1 cellular context compared by ENCODE assay signal in the genomic region with DNA sequence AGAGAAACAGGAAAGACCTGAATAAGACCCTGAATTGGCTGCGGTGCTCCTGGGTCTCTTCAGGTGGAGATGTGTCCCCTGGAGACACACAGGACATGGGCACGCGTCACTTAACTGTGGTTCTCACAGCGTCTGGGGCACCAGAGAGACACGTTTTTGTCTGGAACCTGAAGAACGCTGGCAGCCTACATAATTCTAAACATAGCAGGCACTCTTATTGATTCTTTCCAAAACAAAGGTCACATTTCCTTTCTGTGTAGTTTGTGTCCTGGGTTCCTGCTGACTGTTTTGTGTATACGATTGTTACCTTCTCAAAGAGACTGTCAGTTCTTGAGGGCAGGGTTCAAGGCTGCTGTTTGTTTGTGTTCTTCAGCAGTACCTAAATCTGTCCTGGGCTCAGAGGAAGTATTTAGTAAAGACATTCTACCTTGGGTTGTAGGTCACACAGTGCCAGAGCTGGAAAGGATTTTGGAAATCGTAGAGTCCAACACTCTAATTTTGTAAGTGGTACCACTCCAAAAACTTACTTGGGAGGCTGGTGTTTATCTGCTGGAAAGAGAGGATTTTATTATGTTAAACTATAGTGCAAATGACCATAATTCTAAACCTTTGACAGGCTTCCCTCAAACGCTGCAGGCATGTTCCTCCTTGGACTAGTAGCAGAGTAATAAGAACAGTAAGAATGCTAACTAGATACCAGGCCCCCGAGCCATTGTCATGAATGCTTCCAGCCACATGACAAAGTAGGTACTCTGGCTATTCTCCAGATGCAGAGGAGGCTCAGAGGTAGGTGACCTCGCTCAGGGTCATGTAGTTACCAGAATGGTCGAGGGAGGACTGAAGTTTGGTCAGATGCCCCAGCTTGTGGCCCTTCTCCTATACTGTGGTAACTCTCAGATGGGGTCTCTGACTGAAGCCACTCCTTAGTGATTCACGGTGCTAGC.
TF ChIP-seq lines count a peak whose summit lies in the region.

No MANE protein-coding gene starts in this region.

TF ChIP-seq in HepG2, 621 proteins besides CTCF, POLR2A, EP300 and RAD21 (continued from another document):
- TF ChIP-seq, protein P1, sequence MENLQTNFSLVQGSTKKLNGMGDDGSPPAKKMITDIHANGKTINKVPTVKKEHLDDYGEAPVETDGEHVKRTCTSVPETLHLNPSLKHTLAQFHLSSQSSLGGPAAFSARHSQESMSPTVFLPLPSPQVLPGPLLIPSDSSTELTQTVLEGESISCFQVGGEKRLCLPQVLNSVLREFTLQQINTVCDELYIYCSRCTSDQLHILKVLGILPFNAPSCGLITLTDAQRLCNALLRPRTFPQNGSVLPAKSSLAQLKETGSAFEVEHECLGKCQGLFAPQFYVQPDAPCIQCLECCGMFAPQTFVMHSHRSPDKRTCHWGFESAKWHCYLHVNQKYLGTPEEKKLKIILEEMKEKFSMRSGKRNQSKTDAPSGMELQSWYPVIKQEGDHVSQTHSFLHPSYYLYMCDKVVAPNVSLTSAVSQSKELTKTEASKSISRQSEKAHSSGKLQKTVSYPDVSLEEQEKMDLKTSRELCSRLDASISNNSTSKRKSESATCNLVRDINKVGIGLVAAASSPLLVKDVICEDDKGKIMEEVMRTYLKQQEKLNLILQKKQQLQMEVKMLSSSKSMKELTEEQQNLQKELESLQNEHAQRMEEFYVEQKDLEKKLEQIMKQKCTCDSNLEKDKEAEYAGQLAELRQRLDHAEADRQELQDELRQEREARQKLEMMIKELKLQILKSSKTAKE (CRISPR knock-in tag; IDR thresholded peaks at IDR 0.05; ENCODE audit: borderline replicate concordance) = peak; percentile 91
- TF ChIP-seq CEBPG (CRISPR knock-in tag; IDR thresholded peaks at IDR 0.05) = peak; percentile 50
TF ChIP-seq in HepG2: peak in this region for 162.
